Comparison of ENCODE assay signal across 1 cellular context in the genomic region with DNA sequence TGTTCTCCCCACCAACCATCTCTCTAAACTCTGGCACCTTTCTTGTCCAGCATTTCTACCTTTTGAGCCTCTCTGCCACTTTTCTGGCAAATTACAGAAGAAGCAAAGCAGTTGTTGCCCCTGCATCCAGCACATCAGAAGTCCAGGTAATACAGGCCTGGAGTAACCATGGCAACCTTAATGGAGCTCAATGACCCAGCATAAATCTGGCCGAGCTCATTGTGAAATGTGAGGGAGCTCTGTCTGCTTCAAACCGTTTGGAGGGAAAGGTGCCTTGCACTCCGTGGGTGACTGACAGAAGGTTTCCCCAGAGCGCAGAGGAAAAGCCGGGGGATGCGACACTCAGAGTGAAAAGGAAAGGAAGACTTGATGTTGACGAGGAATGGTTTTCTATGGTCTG.
TF ChIP-seq lines count a peak whose summit lies in the region.

No MANE protein-coding gene starts in this region.

TF ChIP-seq in H1, 55 proteins besides CTCF, POLR2A, EP300 and RAD21 (continued from another document):
- TF ChIP-seq ATF2 (IDR thresholded peaks at IDR 0.05; ENCODE audit: low read length) (no peak), JUN (IDR thresholded peaks at IDR 0.05; ENCODE audit: low read depth, low read length) (no peak), KDM5A (IDR thresholded peaks at IDR 0.05; ENCODE audit: low read length) (no peak)
